In genomic region chrX:110002300-110003166, GRCh38 we compare ENCODE assay signal across 8 cellular contexts. TPM values are rescaled to one million over a fixed set of nuclear protein-coding genes. Genes with fewer than 3 reads are reported as not detected.
DNase-seq lines count a peak whose midpoint lies in the region; ATAC-seq, FAIRE-seq and TF ChIP-seq lines count a peak whose summit lies in the region.

Gene TMEM164 (plus strand): TSS chrX:110003114. CDS start chrX:110003775, 661 bp downstream.

- intact Hi-C loops in T-helper 1 cell treated with Interleukin-12 subunit alpha and Interleukin-12 subunit beta and Interleukin-4 antibody, amounts not matched to agents 30 ng/mL and 1 ng/mL, for 36 hours (cut with micrococcal nuclease) = loop anchor here (1.0 to 2.0 kb wide), 7 partner anchors 44 to 1679 kb away; partner anchors contain the start of genes ACSL4, ALG13 and AMMECR1
- intact Hi-C loops in left ventricle myocardium superior (cut with micrococcal nuclease) = no loop called here
- intact Hi-C loops in psoas muscle (cut with DNase I) = loop anchor here in 1 of 2 donors (5.0 to 10.0 kb wide), 2 partner anchors 45 to 78 kb away; no protein-coding TSS in a partner anchor

- no peak for TF ChIP-seq POLR2A in GM12891 (IDR thresholded peaks at IDR 0.05; ENCODE audit: low read depth, low read length)

- FAIRE-seq in GM12891 (lab: Jason Lieb, UNC) (peak; percentile 98), urothelium cell line (lab: Jason Lieb, UNC) (no peak)

- peaks cover 19% of the 10 kb centered on the region for H3K4me1 ChIP-seq in psoas muscle

- no peaks in the 10 kb centered on the region for H3K9me3 ChIP-seq in psoas muscle

- WGBS in psoas muscle, 3 donors = 1 to 23% (median 3%) methylated on average over 12 to 73 of the region's 83 CpGs

- TF ChIP-seq CTCF in psoas muscle (IDR thresholded peaks at IDR 0.05) = no peak

- no peaks in the 10 kb centered on the region for H3K36me3 ChIP-seq in psoas muscle (ENCODE audit: insufficient read depth in 1 of 2, low read depth in 1 of 2)

- DNase-seq in GM12891 (ENCODE audit: insufficient read length, low spot score) = peak; percentile 47
- peak; percentile 14 for DNase-seq in NCI-H128 (lab: John Stamatoyannopoulos, UW; ENCODE audit: unreplicated experiment)
- DNase-seq in amniotic epithelial cell (ENCODE audit: low read depth) = peak; percentile 83
- peak; percentile 91 for DNase-seq in left ventricle myocardium superior
- DNase-seq in psoas muscle = peak; percentile 85 to 92
- DNase-seq in urothelium cell line (ENCODE audit: low spot score) = peak; percentile 73

- peak within 1 kb of the TSS; percentile 86 for H3K27ac ChIP-seq in psoas muscle

- ATAC-seq in HG02642 (IDR thresholded peaks at IDR 0.05; ENCODE audit: poor library complexity, unreplicated experiment) = peak; percentile 91
- peak; percentile 94 for ATAC-seq in left ventricle myocardium superior
- peak; percentile 84 to 90 (median 86) for ATAC-seq in psoas muscle

- H3K27me3 ChIP-seq in psoas muscle (ENCODE audit: insufficient read depth in 3 of 3, low read length in 2 of 3) = peaks cover 0 to 15% (median 0%) of the 10 kb centered on the region in 3 donors

- peak within 1 kb of the TSS; percentile 73 for H3K4me3 ChIP-seq in psoas muscle

TF ChIP-seq in GM12891, 5 proteins besides CTCF, POLR2A, EP300 and RAD21:
- TF ChIP-seq POLR2AphosphoS5 (IDR thresholded peaks at IDR 0.05; ENCODE audit: low read depth, low read length) (peak; percentile 40), SPI1 (IDR thresholded peaks at IDR 0.05; ENCODE audit: low read depth, low read length) (0 out of 2 replicates have a peak, but pooled peaks have one; percentile 11), PAX5 (IDR thresholded peaks at IDR 0.05; ENCODE audit: insufficient read depth, low read length, severe bottlenecking) (no peak)

RNA-seq across cellular contexts. Expression of gene TMEM164, which starts in this region (rescaled TPM):
- polyA plus RNA-seq in GM12891 (2012; ENCODE audit: low read depth, missing spikeins) = 9.9 TPM
- 24.3 and 26.2 TPM in 2 replicates for total RNA-seq in T-helper 1 cell treated with Interleukin-12 subunit alpha and Interleukin-12 subunit beta and Interleukin-4 antibody, amounts not matched to agents 30 ng/mL and 1 ng/mL, for 36 hours
- total RNA-seq in left ventricle myocardium superior = 60.4 TPM
- total RNA-seq in psoas muscle = 10 to 100 TPM; 27.0 to 42.4 (median 38.4) TPM
- 10 to 100 TPM; 14.5 to 31.7 (median 23.1) TPM for polyA plus RNA-seq in psoas muscle

Comparison
In these comparisons a context has a peak if more than half of its experiments do, and no peak if none do; other contexts are left out.
1. Peak in every context shown above with its lines: DNase-seq, ATAC-seq, H3K4me3 ChIP-seq and H3K27ac ChIP-seq.
2. DNase-seq: peak in every context shown above with its lines; median percentile 91 in left ventricle myocardium superior; 88 in psoas muscle; 83 in amniotic epithelial cell; 73 in urothelium cell line; 47 in GM12891; 14 in NCI-H128.